1 cellular context compared by ENCODE assay signal in genomic region chr15:89812126-89812846, GRCh38.
TF ChIP-seq lines count a peak whose summit lies in the region.

No MANE protein-coding gene starts in this region.

TF ChIP-seq in HepG2, 621 proteins besides CTCF, POLR2A, EP300 and RAD21 (continued from another document and continues in another):
- TF ChIP-seq KIAA2018 (CRISPR knock-in tag; IDR thresholded peaks at IDR 0.05; ENCODE audit: borderline replicate concordance) (no peak), SATB2 (CRISPR knock-in tag; IDR thresholded peaks at IDR 0.05) (no peak), NFE2 (CRISPR knock-in tag; IDR thresholded peaks at IDR 0.05) (no peak), JUNB (CRISPR knock-in tag; IDR thresholded peaks at IDR 0.05; ENCODE audit: borderline replicate concordance) (no peak), BRCA1 (CRISPR knock-in tag; IDR thresholded peaks at IDR 0.05) (no peak), ZSCAN21 (CRISPR knock-in tag; IDR thresholded peaks at IDR 0.05; ENCODE audit: borderline replicate concordance) (no peak), MTF2 (CRISPR knock-in tag; IDR thresholded peaks at IDR 0.05; ENCODE audit: borderline replicate concordance) (no peak), ZMYM4 (CRISPR knock-in tag; IDR thresholded peaks at IDR 0.05) (peak; percentile 40; the same call in 1 of the 2 replicates), KDM3A (CRISPR knock-in tag; IDR thresholded peaks at IDR 0.05; ENCODE audit: low read depth) (no peak), HIC2 (CRISPR knock-in tag; IDR thresholded peaks at IDR 0.05; ENCODE audit: low read depth) (peak; percentile 68; the same call in 1 of the 2 replicates), GATA4 (IDR thresholded peaks at IDR 0.05; ENCODE audit: borderline replicate concordance, low read depth) (no peak), KLF11 (CRISPR knock-in tag; IDR thresholded peaks at IDR 0.05) (no peak), NFYB (CRISPR knock-in tag; IDR thresholded peaks at IDR 0.05) (peak; percentile 9; the same call in 1 of the 2 replicates), KLF9 (CRISPR knock-in tag; IDR thresholded peaks at IDR 0.05; ENCODE audit: low read depth) (no peak), ZNF616 (CRISPR knock-in tag; IDR thresholded peaks at IDR 0.05; ENCODE audit: low read depth) (no peak), ZNF768 (CRISPR knock-in tag; IDR thresholded peaks at IDR 0.05) (peak; percentile 90), ISL2 (CRISPR knock-in tag; IDR thresholded peaks at IDR 0.05) (no peak), ZSCAN5A (CRISPR knock-in tag; IDR thresholded peaks at IDR 0.05; ENCODE audit: borderline replicate concordance) (no peak), ZNF747 (CRISPR knock-in tag; IDR thresholded peaks at IDR 0.05; ENCODE audit: borderline replicate concordance) (no peak), AGO2 (optimal IDR thresholded peaks at IDR 0.05; ENCODE audit: low read depth, low read length) (no peak), ONECUT2 (CRISPR knock-in tag; IDR thresholded peaks at IDR 0.05) (no peak), CBX5 (CRISPR knock-in tag; IDR thresholded peaks at IDR 0.05; ENCODE audit: borderline replicate concordance) (peak; percentile 40; the same call in 1 of the 2 replicates)
- TF ChIP-seq, protein P1, sequence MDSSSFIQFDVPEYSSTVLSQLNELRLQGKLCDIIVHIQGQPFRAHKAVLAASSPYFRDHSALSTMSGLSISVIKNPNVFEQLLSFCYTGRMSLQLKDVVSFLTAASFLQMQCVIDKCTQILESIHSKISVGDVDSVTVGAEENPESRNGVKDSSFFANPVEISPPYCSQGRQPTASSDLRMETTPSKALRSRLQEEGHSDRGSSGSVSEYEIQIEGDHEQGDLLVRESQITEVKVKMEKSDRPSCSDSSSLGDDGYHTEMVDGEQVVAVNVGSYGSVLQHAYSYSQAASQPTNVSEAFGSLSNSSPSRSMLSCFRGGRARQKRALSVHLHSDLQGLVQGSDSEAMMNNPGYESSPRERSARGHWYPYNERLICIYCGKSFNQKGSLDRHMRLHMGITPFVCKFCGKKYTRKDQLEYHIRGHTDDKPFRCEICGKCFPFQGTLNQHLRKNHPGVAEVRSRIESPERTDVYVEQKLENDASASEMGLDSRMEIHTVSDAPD (CRISPR knock-in tag; IDR thresholded peaks at IDR 0.05): 0 out of 2 replicates have a peak, but pooled peaks have one; percentile 52
- TF ChIP-seq, protein P2, sequence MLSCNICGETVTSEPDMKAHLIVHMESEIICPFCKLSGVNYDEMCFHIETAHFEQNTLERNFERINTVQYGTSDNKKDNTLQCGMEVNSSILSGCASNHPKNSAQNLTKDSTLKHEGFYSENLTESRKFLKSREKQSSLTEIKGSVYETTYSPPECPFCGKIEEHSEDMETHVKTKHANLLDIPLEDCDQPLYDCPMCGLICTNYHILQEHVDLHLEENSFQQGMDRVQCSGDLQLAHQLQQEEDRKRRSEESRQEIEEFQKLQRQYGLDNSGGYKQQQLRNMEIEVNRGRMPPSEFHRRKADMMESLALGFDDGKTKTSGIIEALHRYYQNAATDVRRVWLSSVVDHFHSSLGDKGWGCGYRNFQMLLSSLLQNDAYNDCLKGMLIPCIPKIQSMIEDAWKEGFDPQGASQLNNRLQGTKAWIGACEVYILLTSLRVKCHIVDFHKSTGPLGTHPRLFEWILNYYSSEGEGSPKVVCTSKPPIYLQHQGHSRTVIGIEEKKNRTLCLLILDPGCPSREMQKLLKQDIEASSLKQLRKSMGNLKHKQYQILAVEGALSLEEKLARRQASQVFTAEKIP (CRISPR knock-in tag; IDR thresholded peaks at IDR 0.05; ENCODE audit: borderline replicate concordance): no peak
- TF ChIP-seq, protein P3, sequence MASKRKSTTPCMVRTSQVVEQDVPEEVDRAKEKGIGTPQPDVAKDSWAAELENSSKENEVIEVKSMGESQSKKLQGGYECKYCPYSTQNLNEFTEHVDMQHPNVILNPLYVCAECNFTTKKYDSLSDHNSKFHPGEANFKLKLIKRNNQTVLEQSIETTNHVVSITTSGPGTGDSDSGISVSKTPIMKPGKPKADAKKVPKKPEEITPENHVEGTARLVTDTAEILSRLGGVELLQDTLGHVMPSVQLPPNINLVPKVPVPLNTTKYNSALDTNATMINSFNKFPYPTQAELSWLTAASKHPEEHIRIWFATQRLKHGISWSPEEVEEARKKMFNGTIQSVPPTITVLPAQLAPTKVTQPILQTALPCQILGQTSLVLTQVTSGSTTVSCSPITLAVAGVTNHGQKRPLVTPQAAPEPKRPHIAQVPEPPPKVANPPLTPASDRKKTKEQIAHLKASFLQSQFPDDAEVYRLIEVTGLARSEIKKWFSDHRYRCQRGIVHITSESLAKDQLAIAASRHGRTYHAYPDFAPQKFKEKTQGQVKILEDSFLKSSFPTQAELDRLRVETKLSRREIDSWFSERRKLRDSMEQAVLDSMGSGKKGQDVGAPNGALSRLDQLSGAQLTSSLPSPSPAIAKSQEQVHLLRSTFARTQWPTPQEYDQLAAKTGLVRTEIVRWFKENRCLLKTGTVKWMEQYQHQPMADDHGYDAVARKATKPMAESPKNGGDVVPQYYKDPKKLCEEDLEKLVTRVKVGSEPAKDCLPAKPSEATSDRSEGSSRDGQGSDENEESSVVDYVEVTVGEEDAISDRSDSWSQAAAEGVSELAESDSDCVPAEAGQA (IDR thresholded peaks at IDR 0.05; ENCODE audit: low read depth): no peak
- TF ChIP-seq, protein P3 (CRISPR knock-in tag; IDR thresholded peaks at IDR 0.05; ENCODE audit: borderline replicate concordance): no peak
- TF ChIP-seq, protein P4, sequence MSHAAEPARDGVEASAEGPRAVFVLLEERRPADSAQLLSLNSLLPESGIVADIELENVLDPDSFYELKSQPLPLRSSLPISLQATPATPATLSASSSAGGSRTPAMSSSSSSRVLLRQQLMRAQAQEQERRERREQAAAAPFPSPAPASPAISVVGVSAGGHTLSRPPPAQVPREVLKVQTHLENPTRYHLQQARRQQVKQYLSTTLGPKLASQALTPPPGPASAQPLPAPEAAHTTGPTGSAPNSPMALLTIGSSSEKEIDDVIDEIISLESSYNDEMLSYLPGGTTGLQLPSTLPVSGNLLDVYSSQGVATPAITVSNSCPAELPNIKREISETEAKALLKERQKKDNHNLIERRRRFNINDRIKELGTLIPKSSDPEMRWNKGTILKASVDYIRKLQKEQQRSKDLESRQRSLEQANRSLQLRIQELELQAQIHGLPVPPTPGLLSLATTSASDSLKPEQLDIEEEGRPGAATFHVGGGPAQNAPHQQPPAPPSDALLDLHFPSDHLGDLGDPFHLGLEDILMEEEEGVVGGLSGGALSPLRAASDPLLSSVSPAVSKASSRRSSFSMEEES (CRISPR knock-in tag; IDR thresholded peaks at IDR 0.05): no peak
- TF ChIP-seq, protein P5, sequence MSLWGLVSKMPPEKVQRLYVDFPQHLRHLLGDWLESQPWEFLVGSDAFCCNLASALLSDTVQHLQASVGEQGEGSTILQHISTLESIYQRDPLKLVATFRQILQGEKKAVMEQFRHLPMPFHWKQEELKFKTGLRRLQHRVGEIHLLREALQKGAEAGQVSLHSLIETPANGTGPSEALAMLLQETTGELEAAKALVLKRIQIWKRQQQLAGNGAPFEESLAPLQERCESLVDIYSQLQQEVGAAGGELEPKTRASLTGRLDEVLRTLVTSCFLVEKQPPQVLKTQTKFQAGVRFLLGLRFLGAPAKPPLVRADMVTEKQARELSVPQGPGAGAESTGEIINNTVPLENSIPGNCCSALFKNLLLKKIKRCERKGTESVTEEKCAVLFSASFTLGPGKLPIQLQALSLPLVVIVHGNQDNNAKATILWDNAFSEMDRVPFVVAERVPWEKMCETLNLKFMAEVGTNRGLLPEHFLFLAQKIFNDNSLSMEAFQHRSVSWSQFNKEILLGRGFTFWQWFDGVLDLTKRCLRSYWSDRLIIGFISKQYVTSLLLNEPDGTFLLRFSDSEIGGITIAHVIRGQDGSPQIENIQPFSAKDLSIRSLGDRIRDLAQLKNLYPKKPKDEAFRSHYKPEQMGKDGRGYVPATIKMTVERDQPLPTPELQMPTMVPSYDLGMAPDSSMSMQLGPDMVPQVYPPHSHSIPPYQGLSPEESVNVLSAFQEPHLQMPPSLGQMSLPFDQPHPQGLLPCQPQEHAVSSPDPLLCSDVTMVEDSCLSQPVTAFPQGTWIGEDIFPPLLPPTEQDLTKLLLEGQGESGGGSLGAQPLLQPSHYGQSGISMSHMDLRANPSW (CRISPR knock-in tag; IDR thresholded peaks at IDR 0.05; ENCODE audit: borderline replicate concordance): no peak
- TF ChIP-seq, protein P6, sequence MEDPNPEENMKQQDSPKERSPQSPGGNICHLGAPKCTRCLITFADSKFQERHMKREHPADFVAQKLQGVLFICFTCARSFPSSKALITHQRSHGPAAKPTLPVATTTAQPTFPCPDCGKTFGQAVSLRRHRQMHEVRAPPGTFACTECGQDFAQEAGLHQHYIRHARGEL (CRISPR knock-in tag; IDR thresholded peaks at IDR 0.05): no peak
